In the genomic region with DNA sequence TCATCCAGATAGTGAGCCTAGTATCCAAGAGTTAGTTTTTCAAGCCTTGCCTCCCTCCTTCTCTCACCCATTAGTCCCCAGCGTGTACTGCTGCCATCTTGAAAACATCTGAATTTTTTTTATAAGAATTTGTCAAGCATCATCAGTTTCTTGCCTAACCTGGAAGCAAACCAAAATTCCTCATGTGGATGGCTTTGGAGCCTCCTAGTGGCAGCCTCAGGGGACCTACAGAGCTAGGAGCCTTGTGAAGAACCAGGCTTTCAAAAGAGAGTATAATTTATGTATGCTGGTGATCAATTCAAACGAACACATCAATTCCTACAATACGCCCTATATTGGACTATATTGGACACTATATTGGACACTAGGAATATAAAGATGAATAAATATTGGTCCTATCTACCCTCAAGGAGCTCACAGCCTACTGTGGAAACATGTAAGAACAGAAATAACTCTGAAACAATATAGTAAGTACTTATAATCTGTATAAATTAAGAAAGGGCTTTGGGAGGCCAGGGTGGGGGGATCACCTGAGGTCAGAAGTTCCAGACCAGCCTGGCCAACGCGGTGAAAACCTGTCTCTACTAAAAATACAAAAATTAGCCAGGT, we compare ENCODE assay signal across 8 cellular contexts.
DNase-seq lines count a peak whose midpoint lies in the region; ATAC-seq, FAIRE-seq and TF ChIP-seq lines count a peak whose summit lies in the region.

No MANE protein-coding gene starts in this region.

- TF ChIP-seq POLR2A in H54 (IDR thresholded peaks at IDR 0.05; ENCODE audit: low read depth, low read length) (no peak), upper lobe of left lung (IDR thresholded peaks at IDR 0.05) (no peak)

- TF ChIP-seq CTCF in C4-2B (conservative IDR thresholded peaks at IDR 0.05) (peak; percentile 87), upper lobe of left lung (IDR thresholded peaks at IDR 0.05) (peak in 4 of 6 experiments; percentile 18 to 41 (median 30))

- FAIRE-seq in H54 (lab: Jason Lieb, UNC) = no peak

- no peaks in the 10 kb centered on the region for H3K4me1 ChIP-seq in upper lobe of left lung

- WGBS in upper lobe of left lung, 2 donors = 37 to 49% methylated on average over 5 of the region's 5 CpGs

- H3K27ac ChIP-seq in C4-2B (no peak overlapping the region), upper lobe of left lung (no peak overlapping the region)

- in situ Hi-C loops in SK-MEL-5 (cut with HindIII; ENCODE audit: low pct_unique_long_range_greater_than_20kb, low sequenced_read_pairs) = no loop called here

- ATAC-seq in upper lobe of left lung (ENCODE audit: low FRiP score in 2 of 2) = no peak
- ATAC-seq in GM21529 (IDR thresholded peaks at IDR 0.05; ENCODE audit: unreplicated experiment) = no peak
- ATAC-seq in HG02938 (IDR thresholded peaks at IDR 0.05; ENCODE audit: unreplicated experiment) = no peak

- no peak overlapping the region for H3K4me3 ChIP-seq in upper lobe of left lung

- H3K27me3 ChIP-seq in upper lobe of left lung = no peaks in the 10 kb centered on the region

- DNase-seq in H54 (ENCODE audit: insufficient read length, low spot score) (peak; percentile 8), SK-MEL-5 (ENCODE audit: low read depth, low spot score) (peak; percentile 76), hepatic stellate cell (ENCODE audit: low spot score) (peak; percentile 34), upper lobe of left lung (no peak)
- DNase-seq in stimulated activated CD4-positive, alpha-beta T cell treated with anti-CD3 and anti-CD28 coated beads, Interleukin-2, amount 100 ng/mL, for 48 hours = no peak

- TF ChIP-seq EP300 in upper lobe of left lung (IDR thresholded peaks at IDR 0.05) = no peak

- no peaks in the 10 kb centered on the region for H3K9me3 ChIP-seq in upper lobe of left lung

- no peaks in the 10 kb centered on the region for H3K36me3 ChIP-seq in upper lobe of left lung

Comparison
In these comparisons a context has a peak if more than half of its experiments do, and no peak if none do; other contexts are left out.
1. DNase-seq: peak in H54 (single experiment), SK-MEL-5 (single experiment) and hepatic stellate cell (single experiment); none in upper lobe of left lung (0 of 2) and stimulated activated CD4-positive, alpha-beta T cell treated with anti-CD3 and anti-CD28 coated beads, Interleukin-2, amount 100 ng/mL, for 48 hours (0 of 2).